In genomic region chr22:50062509-50063135, GRCh38 we compare ENCODE assay signal across 18 cellular contexts. TPM values are rescaled to one million over a fixed set of nuclear protein-coding genes. Genes with fewer than 3 reads are reported as not detected.
A peak's percentile ranks its signal among the peaks of the same experiment; 100 is the strongest.
DNase-seq lines count a peak whose midpoint lies in the region; ATAC-seq and TF ChIP-seq lines count a peak whose summit lies in the region.
"Had no signal": no experiment of that assay in that cellular context is flagged by ENCODE, and none has a peak within 500 bp of the region (broad histone marks: within the 10 kb centered on the region; RNA-seq: fewer than 3 reads in every experiment).

No MANE protein-coding gene starts in this region.

- WGBS in right lobe of liver (ENCODE audit: insufficient coverage, low coverage, low lambda C conversion rate, missing lambda C conversion rate) = 56% methylated on average over 4 of the region's 19 CpGs

- no TSS peak for BruUV-seq in Panc1 (replicated peaks; lab: Mats Ljungman, UMichigan)

- no peaks in the 10 kb centered on the region for H3K27me3 ChIP-seq in Panc1 (ENCODE audit: control insufficient read depth, insufficient read depth, low read length)
- H3K27me3 ChIP-seq in right lobe of liver = peaks cover 0 to 7% of the 10 kb centered on the region in 2 donors

- H3K36me3 ChIP-seq in Panc1 (ENCODE audit: control insufficient read depth, insufficient read depth, low read length) = no peaks in the 10 kb centered on the region
- no peaks in the 10 kb centered on the region for H3K36me3 ChIP-seq in right lobe of liver

- no peaks in the 10 kb centered on the region for H3K9me3 Mint-ChIP-seq in activated CD8-positive, alpha-beta memory T cell treated with anti-CD3 and anti-CD28 coated beads, Interleukin-2, amount 10 ng/mL, durations not matched to agents 7 days and 5 days (ENCODE audit: low read depth)
- H3K9me3 Mint-ChIP-seq in progenitor cell of endocrine pancreas (ENCODE audit: low read depth) = no peaks in the 10 kb centered on the region
- H3K9me3 Mint-ChIP-seq: CD4-positive, alpha-beta T cell had no signal

- DNase-seq in activated CD8-positive, alpha-beta memory T cell treated with anti-CD3 and anti-CD28 coated beads, Interleukin-2, amount 10 ng/mL, durations not matched to agents 7 days and 5 days = no peak
- DNase-seq in activated CD8-positive, alpha-beta memory T cell treated with anti-CD3 and anti-CD28 coated beads for 24 hours = no peak
- DNase-seq in Panc1 (ENCODE audit: low read depth, low spot score) = no peak
- peak in 2 of 3 donors; percentile 12 to 46 for DNase-seq in right lobe of liver
- no peak for DNase-seq in progenitor cell of endocrine pancreas (ENCODE audit: low spot score, unreplicated experiment)
- no peak for DNase-seq in activated CD4-positive, CD25-positive, alpha-beta regulatory T cell (lab: John Stamatoyannopoulos, UW)
- DNase-seq: AML-193; Caco-2; CD4-positive, alpha-beta T cell; GM23248; HCEC 1CT had no signal

- no peak for ATAC-seq in activated CD8-positive, alpha-beta memory T cell treated with anti-CD3 and anti-CD28 coated beads, Interleukin-2, amount 10 ng/mL, durations not matched to agents 7 days and 5 days
- 0 out of 2 replicates have a peak, but pooled peaks have one; percentile 46 for ATAC-seq in Panc1
- no peak for ATAC-seq in right lobe of liver
- ATAC-seq in GM21360 (IDR thresholded peaks at IDR 0.05; ENCODE audit: unreplicated experiment) = no peak
- ATAC-seq: A549 had no signal

- peaks cover 17% of the 10 kb centered on the region for H3K27me3 Mint-ChIP-seq in activated CD8-positive, alpha-beta memory T cell treated with anti-CD3 and anti-CD28 coated beads, Interleukin-2, amount 10 ng/mL, durations not matched to agents 7 days and 5 days
- peaks cover 9% of the 10 kb centered on the region for H3K27me3 Mint-ChIP-seq in progenitor cell of endocrine pancreas

- POLR2A ChIA-PET in Panc1 (lab: Charles Lee) = no interaction called here

- in situ Hi-C loops in Panc1 (cut with HindIII; ENCODE audit: low pct_unique_long_range_greater_than_20kb, low sequenced_read_pairs) = no loop called here

- no peaks in the 10 kb centered on the region for H3K36me3 Mint-ChIP-seq in activated CD8-positive, alpha-beta memory T cell treated with anti-CD3 and anti-CD28 coated beads, Interleukin-2, amount 10 ng/mL, durations not matched to agents 7 days and 5 days
- no peaks in the 10 kb centered on the region for H3K36me3 Mint-ChIP-seq in progenitor cell of endocrine pancreas (ENCODE audit: insufficient read depth)

- CTCF ChIA-PET in activated CD8-positive, alpha-beta memory T cell treated with anti-CD3 and anti-CD28 coated beads, Interleukin-2, amount 10 ng/mL, durations not matched to agents 7 days and 5 days (lab: Charles Lee) = no interaction called here
- CTCF ChIA-PET in Panc1 (lab: Charles Lee) = no interaction called here

- H3K4me3 Mint-ChIP-seq in activated CD8-positive, alpha-beta memory T cell treated with anti-CD3 and anti-CD28 coated beads, Interleukin-2, amount 10 ng/mL, durations not matched to agents 7 days and 5 days = no peak overlapping the region
- H3K4me3 Mint-ChIP-seq in progenitor cell of endocrine pancreas (ENCODE audit: low read depth) = no peak overlapping the region
- H3K4me3 Mint-ChIP-seq: CD4-positive, alpha-beta T cell had no signal

- H3K27ac ChIP-seq in Panc1 (ENCODE audit: low read length) (no peak overlapping the region), right lobe of liver (no peak overlapping the region)
- H3K27ac ChIP-seq: 22Rv1, A549, C4-2B, GM23248 had no signal

- no peak for TF ChIP-seq POLR2A in right lobe of liver (IDR thresholded peaks at IDR 0.05)

- TF ChIP-seq CTCF in Panc1 (IDR thresholded peaks at IDR 0.05) (no peak), right lobe of liver (IDR thresholded peaks at IDR 0.05) (no peak), progenitor cell of endocrine pancreas (IDR thresholded peaks at IDR 0.05; ENCODE audit: unreplicated experiment) (no peak)

- H3K4me3 ChIP-seq in Panc1 (ENCODE audit: low read depth in 2 of 2, low read length in 2 of 2) (no peak overlapping the region), right lobe of liver (no peak overlapping the region)
- H3K4me3 ChIP-seq: A549, GM23248 had no signal

- H3K4me1 Mint-ChIP-seq in activated CD8-positive, alpha-beta memory T cell treated with anti-CD3 and anti-CD28 coated beads, Interleukin-2, amount 10 ng/mL, durations not matched to agents 7 days and 5 days = no peaks in the 10 kb centered on the region
- peaks cover 26% of the 10 kb centered on the region for H3K4me1 Mint-ChIP-seq in progenitor cell of endocrine pancreas (ENCODE audit: low read depth)

- H3K9me3 ChIP-seq in Panc1 (ENCODE audit: control insufficient read depth, insufficient read depth, low read depth, low read length) (no peaks in the 10 kb centered on the region), right lobe of liver (no peaks in the 10 kb centered on the region)
- H3K9me3 ChIP-seq: A549, Caco-2 had no signal

- intact Hi-C loops in Panc1 (cut with micrococcal nuclease; ENCODE audit: unreplicated experiment) = no loop called here
- intact Hi-C loops in right lobe of liver (cut with DNase I) = no loop called here

- peak overlapping the region; percentile 1 for H3K27ac Mint-ChIP-seq in activated CD8-positive, alpha-beta memory T cell treated with anti-CD3 and anti-CD28 coated beads, Interleukin-2, amount 10 ng/mL, durations not matched to agents 7 days and 5 days
- peak overlapping the region; percentile 33 for H3K27ac Mint-ChIP-seq in progenitor cell of endocrine pancreas
- H3K27ac Mint-ChIP-seq: CD4-positive, alpha-beta T cell had no signal

- H3K4me1 ChIP-seq in Panc1 (ENCODE audit: control insufficient read depth, insufficient read depth, low read length) (no peaks in the 10 kb centered on the region), right lobe of liver (no peaks in the 10 kb centered on the region)

RNA-seq across cellular contexts. Expression of gene TTLL8, which starts 4.5 kb away (rescaled TPM):
- not detected for total RNA-seq in activated CD8-positive, alpha-beta memory T cell treated with anti-CD3 and anti-CD28 coated beads, Interleukin-2, amount 10 ng/mL, durations not matched to agents 7 days and 5 days
- total RNA-seq in Panc1 (2021; ENCODE audit: unreplicated experiment) (not detected), right lobe of liver (not detected), progenitor cell of endocrine pancreas (not detected in 2 replicates)
- not detected for polyA plus RNA-seq in Panc1 (2012; ENCODE audit: insufficient read length)
- total RNA-seq: Caco-2; CD4-positive, alpha-beta T cell; GM23248; H4; HT1080 had no signal
- polyA plus RNA-seq: A549, BJ, GM23248 had no signal

RNA-seq across cellular contexts. Expression of gene MLC1, which starts 22.6 kb away (rescaled TPM):
- total RNA-seq in activated CD8-positive, alpha-beta memory T cell treated with anti-CD3 and anti-CD28 coated beads, Interleukin-2, amount 10 ng/mL, durations not matched to agents 7 days and 5 days = 1 to 10 TPM; 1.9 to 2.9 TPM
- total RNA-seq in Panc1 (2021; ENCODE audit: unreplicated experiment) = not detected
- not detected for polyA plus RNA-seq in Panc1 (2012; ENCODE audit: insufficient read length)
- under 1 TPM in 2 of 6 experiments, not detected in 4; 0.60 to 0.68 TPM for total RNA-seq in right lobe of liver
- total RNA-seq in progenitor cell of endocrine pancreas = not detected in 2 replicates
- total RNA-seq: GM23248 had no signal
- polyA plus RNA-seq: A549, GM23248 had no signal

RNA-seq across cellular contexts. Expression of gene MOV10L1, which starts 27.2 kb away (rescaled TPM):
- total RNA-seq in activated CD8-positive, alpha-beta memory T cell treated with anti-CD3 and anti-CD28 coated beads, Interleukin-2, amount 10 ng/mL, durations not matched to agents 7 days and 5 days = under 1 TPM in 1 of 2 experiments, not detected in 1; 0.23 TPM
- total RNA-seq in Panc1 (2021; ENCODE audit: unreplicated experiment) (0.10 TPM), right lobe of liver (under 1 TPM in 4 of 6 experiments, not detected in 2; 0.21 to 0.31 (median 0.24) TPM), progenitor cell of endocrine pancreas (0.22 TPM in 1 of 2 replicates, not detected in the other)
- polyA plus RNA-seq in Panc1 (2012; ENCODE audit: insufficient read length) = not detected
- total RNA-seq: Caco-2; CD4-positive, alpha-beta T cell; GM23248; HT1080 had no signal
- polyA plus RNA-seq: GM23248 had no signal

RNA-seq across cellular contexts. Expression of gene IL17REL, which starts 50.1 kb away (rescaled TPM):
- total RNA-seq in activated CD8-positive, alpha-beta memory T cell treated with anti-CD3 and anti-CD28 coated beads, Interleukin-2, amount 10 ng/mL, durations not matched to agents 7 days and 5 days = under 1 TPM in 1 of 2 experiments, not detected in 1; 0.05 TPM
- total RNA-seq in Panc1 (2021; ENCODE audit: unreplicated experiment) (0.82 TPM), right lobe of liver (not detected), progenitor cell of endocrine pancreas (0.10 TPM in 1 of 2 replicates, not detected in the other)
- polyA plus RNA-seq in Panc1 (2012; ENCODE audit: insufficient read length) = 1.3 TPM
- total RNA-seq: Caco-2; CD4-positive, alpha-beta T cell; GM23248; H4; HT1080 had no signal
- polyA plus RNA-seq: BJ, GM23248 had no signal

Comparison
In these comparisons a context has a peak if more than half of its experiments do, and no peak if none do; other contexts are left out.
1. DNase-seq: peak in right lobe of liver (2 of 3); none in activated CD8-positive, alpha-beta memory T cell treated with anti-CD3 and anti-CD28 coated beads, Interleukin-2, amount 10 ng/mL, durations not matched to agents 7 days and 5 days (single experiment), activated CD8-positive, alpha-beta memory T cell treated with anti-CD3 and anti-CD28 coated beads for 24 hours (single experiment), Panc1 (single experiment), progenitor cell of endocrine pancreas (single experiment) and activated CD4-positive, CD25-positive, alpha-beta regulatory T cell (0 of 4).